17 cellular contexts compared by ENCODE assay signal in genomic region chr14:105368426-105368825, GRCh38. TPM values are rescaled to one million over a fixed set of nuclear protein-coding genes. Genes with fewer than 3 reads are reported as not detected.
DNase-seq lines count a peak whose midpoint lies in the region; ATAC-seq and TF ChIP-seq lines count a peak whose summit lies in the region.
"Had no signal": no experiment of that assay in that cellular context is flagged by ENCODE, and none has a peak within 500 bp of the region (broad histone marks: within the 10 kb centered on the region; RNA-seq: fewer than 3 reads in every experiment).

No MANE protein-coding gene starts in this region.

- intact Hi-C loops in Right ventricle myocardium inferior (cut with DNase I): no loop called here
- intact Hi-C loops in left ventricle myocardium superior (cut with micrococcal nuclease): no loop called here
- intact Hi-C loops in gastrocnemius medialis (cut with DNase I; ENCODE audit: low total_unique reads): no loop called here

- H3K4me3 ChIP-seq in gastrocnemius medialis: no peak overlapping the region
- H3K4me3 ChIP-seq: BLaER1, GM23248 had no signal

- no peak for TF ChIP-seq CTCF in gastrocnemius medialis (IDR thresholded peaks at IDR 0.05 in 4 of 5, conservative IDR thresholded peaks at IDR 0.05 in 1 of 5)

- in situ Hi-C loops in gastrocnemius medialis (cut with MboI; ENCODE audit: low sequenced_read_pairs in 4 of 4): loop anchor here in 2 of 4 donors (25.0 kb wide), 2 partner anchors 119 to 281 kb away; partner anchors contain the start of genes CRIP1 (in 1 of the 2) and TEDC1 (in 1 of the 2)

- H3K4me1 ChIP-seq in gastrocnemius medialis: no peaks in the 10 kb centered on the region
- H3K4me1 ChIP-seq: Caco-2 had no signal

- no peak for TF ChIP-seq POLR2A in gastrocnemius medialis (IDR thresholded peaks at IDR 0.05)

- no peak for ATAC-seq in Right ventricle myocardium inferior
- no peak for ATAC-seq in left ventricle myocardium superior
- no peak for ATAC-seq in gastrocnemius medialis
- ATAC-seq: CD8-positive, alpha-beta T cell had no signal

- no peaks in the 10 kb centered on the region for H3K9me3 ChIP-seq in gastrocnemius medialis
- H3K9me3 ChIP-seq: BLaER1, Caco-2 had no signal

- H3K27me3 ChIP-seq in layer of hippocampus (ENCODE audit: control insufficient read depth, insufficient read depth, low read length) (no peaks in the 10 kb centered on the region), gastrocnemius medialis (no peaks in the 10 kb centered on the region)
- H3K27me3 ChIP-seq: BLaER1 had no signal

- peak overlapping the region; percentile 30 for H3K27ac ChIP-seq in layer of hippocampus (ENCODE audit: low read depth, low read length)
- peak overlapping the region; percentile 69 for H3K27ac ChIP-seq in substantia nigra (ENCODE audit: low read depth, low read length, poor library complexity, severe bottlenecking)
- H3K27ac ChIP-seq in gastrocnemius medialis: no peak overlapping the region
- H3K27ac ChIP-seq: 22Rv1, BLaER1, C4-2B, GM23248 had no signal

- H3K36me3 ChIP-seq in gastrocnemius medialis: peaks cover 0 to 6% of the 10 kb centered on the region in 2 donors

- peak; percentile 65 for DNase-seq in Right ventricle myocardium inferior (ENCODE audit: missing footprints)
- no peak for DNase-seq in left ventricle myocardium superior
- DNase-seq in substantia nigra (lab: John Stamatoyannopoulos, UW): no peak
- no peak for DNase-seq in NCI-H526 (lab: John Stamatoyannopoulos, UW)
- DNase-seq in gastrocnemius medialis: no peak
- DNase-seq: Caco-2; CD4-positive, CD25-positive, alpha-beta regulatory T cell; CD8-positive, alpha-beta T cell; DMS153; DND-41; GM23248; H7; HCEC 1CT had no signal

RNA-seq across cellular contexts. Expression of gene TEX22, which starts 29.9 kb away (rescaled TPM):
- total RNA-seq in Right ventricle myocardium inferior (2.4 TPM), left ventricle myocardium superior (1.6 TPM), gastrocnemius medialis (not detected)

RNA-seq across cellular contexts. Expression of gene MTA1, which starts 51.2 kb away (rescaled TPM):
- total RNA-seq in Right ventricle myocardium inferior: 192 TPM
- total RNA-seq in left ventricle myocardium superior: 201 TPM
- total RNA-seq in gastrocnemius medialis: 10 to 100 TPM; 18.2 to 30.8 (median 28.2) TPM

RNA-seq across cellular contexts. Expression of gene PACS2, which starts 53.9 kb away (rescaled TPM):
- total RNA-seq in Right ventricle myocardium inferior (69.1 TPM), left ventricle myocardium superior (76.2 TPM), gastrocnemius medialis (100 to 1,000 TPM in 1 of 4 donors, 10 to 100 TPM in 3; 81.0 to 115 (median 93.1) TPM)

Comparison
In these comparisons a context has a peak if more than half of its experiments do, and no peak if none do; other contexts are left out.
1. H3K27ac ChIP-seq: peak in layer of hippocampus (single experiment) and substantia nigra (single experiment); none in gastrocnemius medialis (0 of 4).